15 cellular contexts compared by ENCODE assay signal in the genomic region with DNA sequence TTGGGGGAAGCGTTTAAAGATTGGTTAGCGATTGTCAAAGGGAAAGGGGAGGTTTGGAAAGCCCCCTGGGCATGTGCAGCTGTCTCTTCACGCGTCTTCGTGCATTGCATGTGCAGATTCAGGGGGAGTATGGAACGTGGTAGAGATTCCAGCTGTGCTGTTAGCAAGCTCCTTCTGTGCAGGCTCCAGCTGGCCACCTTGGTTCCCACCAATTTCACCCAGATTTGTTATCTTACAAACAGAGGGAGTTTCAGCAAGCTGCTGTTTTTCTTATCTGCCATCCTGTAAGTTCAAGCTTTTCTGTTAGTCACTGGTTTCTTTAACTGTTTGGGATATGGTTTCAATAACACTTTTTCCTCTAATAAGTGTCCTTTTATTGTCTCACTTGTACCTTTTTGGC.
"Had no signal": no experiment of that assay in that cellular context is flagged by ENCODE, and none has a peak within 500 bp of the region (broad histone marks: within the 10 kb centered on the region; RNA-seq: fewer than 3 reads in every experiment).

No MANE protein-coding gene starts in this region.

- ATAC-seq: activated CD4-positive, alpha-beta T cell treated with anti-CD3 and anti-CD28 coated beads for 36 hours; gastroesophageal sphincter; left colon; natural killer cell treated with Interleukin-12 subunit alpha and Interleukin-12 subunit beta and Interleukin-15 and Interleukin-18, amount 100 ng/mL, for 72 hours; psoas muscle; stimulated activated memory B cell treated with anti-CD40 and anti-IgM and Interleukin-4, amounts not matched to agents 10 μg/mL and 1 μg/mL and 100 μg/mL, for 72 hours had no signal

- H3K27me3 ChIP-seq: adrenal gland, cardiac muscle cell, gastroesophageal sphincter, sigmoid colon, SJSA1 had no signal

- H3K4me1 ChIP-seq: psoas muscle, SJSA1 had no signal

- DNase-seq: activated CD4-positive, alpha-beta memory T cell treated with anti-CD3 and anti-CD28 coated beads for 36 hours; activated CD4-positive, alpha-beta T cell treated with anti-CD3 and anti-CD28 coated beads for 36 hours; activated T-cell treated with anti-CD3 and anti-CD28 coated beads, Interleukin-2, amount 50 U/mL, for 24 hours; adrenal gland; left colon; occipital lobe; psoas muscle; sigmoid colon had no signal

- H3K36me3 ChIP-seq: adrenal gland, cardiac muscle cell, sigmoid colon had no signal

- H3K4me3 ChIP-seq: adrenal gland, cardiac muscle cell, gastroesophageal sphincter, psoas muscle, sigmoid colon, SJSA1 had no signal

- H3K27ac ChIP-seq: adrenal gland, cardiac muscle cell, gastroesophageal sphincter, psoas muscle, sigmoid colon, SJSA1 had no signal

- FAIRE-seq: colon, islet of Langerhans had no signal

- H3K9me3 ChIP-seq: adrenal gland, gastroesophageal sphincter, psoas muscle, sigmoid colon, SJSA1 had no signal
